ENCODE assay signal across 19 cellular contexts in genomic region chr20:62129731-62130531, GRCh38. TPM values are rescaled to one million over a fixed set of nuclear protein-coding genes. Genes with fewer than 3 reads are reported as not detected.
DNase-seq lines count a peak whose midpoint lies in the region; ATAC-seq and TF ChIP-seq lines count a peak whose summit lies in the region.
"Had no signal": no experiment of that assay in that cellular context is flagged by ENCODE, and none has a peak within 500 bp of the region (broad histone marks: within the 10 kb centered on the region; RNA-seq: fewer than 3 reads in every experiment).

No MANE protein-coding gene starts in this region.

- ATAC-seq in left colon = no peak
- ATAC-seq: PC-3 had no signal

- H3K9ac ChIP-seq in OCI-LY1 (ENCODE audit: low read length) = peak overlapping the region; percentile 23; the same call in 1 of the 2 replicates

- H3K79me2 ChIP-seq in DOHH2 (ENCODE audit: control insufficient read depth, low read length) = peaks cover 54% of the 10 kb centered on the region
- no peaks in the 10 kb centered on the region for H3K79me2 ChIP-seq in OCI-LY1 (ENCODE audit: insufficient read depth, low read length)

- peaks cover 23% of the 10 kb centered on the region for H3F3A ChIP-seq in DOHH2 (ENCODE audit: control insufficient read depth, insufficient read depth)
- H3F3A ChIP-seq in OCI-LY1 (ENCODE audit: insufficient read depth, low read length) = no peaks in the 10 kb centered on the region

- peaks cover 38% of the 10 kb centered on the region for H3K36me3 Mint-ChIP-seq in endothelial cell (ENCODE audit: low read depth, unreplicated experiment)

- in situ Hi-C loops in G401 (cut with HindIII; ENCODE audit: low sequenced_read_pairs) = no loop called here

- TF ChIP-seq EP300 in ovary (IDR thresholded peaks at IDR 0.05) = no peak

- no peaks in the 10 kb centered on the region for H3K4me1 Mint-ChIP-seq in endothelial cell (ENCODE audit: unreplicated experiment)

- H3K9me3 Mint-ChIP-seq in endothelial cell (ENCODE audit: unreplicated experiment) = no peaks in the 10 kb centered on the region
- H3K9me3 Mint-ChIP-seq: nephron; T-helper 2 cell treated with Interferon-gamma antibody and Interleukin-4, amounts not matched to agents 5 μg/mL and 100 μg/mL, for 36 hours had no signal

- no peaks in the 10 kb centered on the region for H3K9me2 ChIP-seq in DOHH2 (replicated peaks; ENCODE audit: control insufficient read depth, low read length)
- H3K9me2 ChIP-seq in OCI-LY1 (ENCODE audit: low read depth, low read length) = no peaks in the 10 kb centered on the region

- no peak for TF ChIP-seq POLR2A in ovary (IDR thresholded peaks at IDR 0.05)

- H3K27me3 ChIP-seq in DOHH2 (ENCODE audit: control insufficient read depth, low read length) (no peaks in the 10 kb centered on the region), OCI-LY1 (ENCODE audit: insufficient read depth, low read length) (no peaks in the 10 kb centered on the region), ovary (no peaks in the 10 kb centered on the region)

- H3K36me3 ChIP-seq in DOHH2 (ENCODE audit: control insufficient read depth, low read length) (peaks cover 97% of the 10 kb centered on the region), OCI-LY1 (ENCODE audit: insufficient read depth, low read length) (peaks cover 99% of the 10 kb centered on the region), ovary (no peaks in the 10 kb centered on the region)

- H4K20me1 ChIP-seq in DOHH2 (ENCODE audit: control insufficient read depth, insufficient read depth, low read depth, low read length) (no peaks in the 10 kb centered on the region), OCI-LY1 (ENCODE audit: insufficient read depth, low read length) (no peaks in the 10 kb centered on the region)

- WGBS in ovary, 3 donors = 86 to 87% (median 86%) methylated on average over 20 of the region's 20 CpGs

- no peak overlapping the region for H3K27ac Mint-ChIP-seq in endothelial cell (ENCODE audit: unreplicated experiment)
- H3K27ac Mint-ChIP-seq: nephron; T-helper 2 cell treated with Interferon-gamma antibody and Interleukin-4, amounts not matched to agents 5 μg/mL and 100 μg/mL, for 36 hours had no signal

- peaks cover 37% of the 10 kb centered on the region for H3K4me1 ChIP-seq in DOHH2 (ENCODE audit: control insufficient read depth, low read length)
- peaks cover 17% of the 10 kb centered on the region for H3K4me1 ChIP-seq in OCI-LY1 (ENCODE audit: insufficient read depth, low read length, severe bottlenecking)
- H3K4me1 ChIP-seq in ovary (ENCODE audit: insufficient read depth) = peaks cover 4% of the 10 kb centered on the region

- TF ChIP-seq CTCF in DOHH2 (IDR thresholded peaks at IDR 0.05; ENCODE audit: low read depth, low read length, poor library complexity, severe bottlenecking) (no peak), OCI-LY1 (IDR thresholded peaks at IDR 0.05; ENCODE audit: low read length) (no peak), endothelial cell (IDR thresholded peaks at IDR 0.05; ENCODE audit: unreplicated experiment) (no peak), ovary (IDR thresholded peaks at IDR 0.05) (no peak)

- peak; percentile 16 for DNase-seq in NCI-H2107 treated with DMSO at 0.1 percent for 48 hours (lab: John Stamatoyannopoulos, UW; ENCODE audit: unreplicated experiment)
- DNase-seq in NCI-H2107 (lab: John Stamatoyannopoulos, UW) = no peak
- no peak for DNase-seq in endothelial cell (ENCODE audit: low spot score)
- DNase-seq in left colon = no peak
- DNase-seq in ovary = no peak
- DNase-seq in G401 (ENCODE audit: low spot score) = no peak
- DNase-seq: dermis blood vessel endothelial cell; H7; mesendoderm; MV-4-11; NCI-H2029 treated with DMSO at 0.1 percent for 48 hours; NCI-H526; PC-3; small intestine; stimulated activated CD4-positive, alpha-beta T cell treated with anti-CD3 and anti-CD28 coated beads, Interleukin-4, amount 100 ng/mL, for 4 hours had no signal

- H3K4me3 ChIP-seq in DOHH2 (ENCODE audit: low read length) = peak overlapping the region; percentile 69
- no peak overlapping the region for H3K4me3 ChIP-seq in OCI-LY1 (ENCODE audit: low read depth, low read length, poor library complexity, severe bottlenecking)
- H3K4me3 ChIP-seq in ovary = no peak overlapping the region

- peak overlapping the region; percentile 91 for H3K27ac ChIP-seq in DOHH2 (ENCODE audit: low read depth, low read length)
- H3K27ac ChIP-seq in OCI-LY1 (ENCODE audit: low read depth, low read length, poor library complexity, severe bottlenecking) = peak overlapping the region; percentile 55
- H3K27ac ChIP-seq in ovary = no peak overlapping the region

- H3K27me3 Mint-ChIP-seq in endothelial cell (ENCODE audit: unreplicated experiment) = peaks cover 4% of the 10 kb centered on the region

- H3K9me3 ChIP-seq in DOHH2 (ENCODE audit: control insufficient read depth, insufficient read depth, low read length) (no peaks in the 10 kb centered on the region), OCI-LY1 (ENCODE audit: low read length) (no peaks in the 10 kb centered on the region), ovary (no peaks in the 10 kb centered on the region)

- intact Hi-C loops in left colon (cut with DNase I, micrococcal nuclease) = loop anchor here in 1 of 2 donors (10.0 kb wide), 1 partner anchor 65 kb away; the partner anchor contains the start of gene TAF4
- intact Hi-C loops in ovary (cut with DNase I) = loop anchor here in 2 of 4 donors (5.0 kb wide), 2 partner anchors 63 to 68 kb away; partner anchors contain the start of gene TAF4 (in 1 of the 2)

- no peak overlapping the region for H2AFZ ChIP-seq in OCI-LY1 (ENCODE audit: low read length)

- peak overlapping the region; percentile 56 for H3K4me3 Mint-ChIP-seq in endothelial cell (ENCODE audit: unreplicated experiment)
- H3K4me3 Mint-ChIP-seq: nephron; T-helper 2 cell treated with Interferon-gamma antibody and Interleukin-4, amounts not matched to agents 5 μg/mL and 100 μg/mL, for 36 hours had no signal

- peak overlapping the region; percentile 87 for H3K4me2 ChIP-seq in DOHH2 (ENCODE audit: low read length)
- H3K4me2 ChIP-seq in OCI-LY1 (ENCODE audit: low read length) = peak overlapping the region; percentile 11; the same call in 1 of the 2 replicates

RNA-seq across cellular contexts. Expression of gene LSM14B, which starts 7.7 kb away (rescaled TPM):
- total RNA-seq in endothelial cell (ENCODE audit: unreplicated experiment) (35.3 TPM), left colon (10 to 100 TPM; 33.0 to 36.3 TPM), ovary (10 to 100 TPM; 21.5 to 62.2 (median 56.1) TPM)
- polyA plus RNA-seq in ovary = 10 to 100 TPM; 21.7 to 39.8 TPM
- total RNA-seq in G401 (2014; rRNA removed; shearing (Covaris generic)) = 73.9 and 86.4 TPM in 2 replicates

RNA-seq across cellular contexts. Expression of gene PSMA7, which starts 13.3 kb away (rescaled TPM):
- total RNA-seq in endothelial cell (ENCODE audit: unreplicated experiment) (302 TPM), left colon (100 to 1,000 TPM; 148 to 178 TPM), ovary (100 to 1,000 TPM; 163 to 214 (median 168) TPM)
- polyA plus RNA-seq in ovary = 100 to 1,000 TPM; 105 to 212 TPM
- 631 and 699 TPM in 2 replicates for total RNA-seq in G401 (2014; rRNA removed; shearing (Covaris generic))

RNA-seq across cellular contexts. Expression of gene SS18L1, which starts 13.6 kb away (rescaled TPM):
- total RNA-seq in endothelial cell (ENCODE audit: unreplicated experiment) (17.5 TPM), left colon (10 to 100 TPM; 11.3 to 17.2 TPM), ovary (10 to 100 TPM in 6 of 7 donors, 1 to 10 TPM in 1; 9.5 to 14.3 (median 12.4) TPM)
- 1 to 10 TPM; 7.7 to 8.7 TPM for polyA plus RNA-seq in ovary
- total RNA-seq in G401 (2014; rRNA removed; shearing (Covaris generic)) = 9.6 and 13.2 TPM in 2 replicates

RNA-seq across cellular contexts. Expression of gene MTG2, which starts 52.9 kb away (rescaled TPM):
- total RNA-seq in endothelial cell (ENCODE audit: unreplicated experiment) = 20.2 TPM
- 10 to 100 TPM; 26.3 to 34.3 TPM for total RNA-seq in left colon
- total RNA-seq in ovary = 10 to 100 TPM; 16.2 to 36.9 (median 33.3) TPM
- polyA plus RNA-seq in ovary = 10 to 100 TPM; 12.7 to 35.5 TPM
- total RNA-seq in G401 (2014; rRNA removed; shearing (Covaris generic)) = 30.6 and 48.2 TPM in 2 replicates

Comparison
In these comparisons a context has a peak if more than half of its experiments do, and no peak if none do; other contexts are left out.
1. H3K27ac ChIP-seq: peak in DOHH2 (single experiment) and OCI-LY1 (single experiment); none in ovary (0 of 2).